In the genomic region with DNA sequence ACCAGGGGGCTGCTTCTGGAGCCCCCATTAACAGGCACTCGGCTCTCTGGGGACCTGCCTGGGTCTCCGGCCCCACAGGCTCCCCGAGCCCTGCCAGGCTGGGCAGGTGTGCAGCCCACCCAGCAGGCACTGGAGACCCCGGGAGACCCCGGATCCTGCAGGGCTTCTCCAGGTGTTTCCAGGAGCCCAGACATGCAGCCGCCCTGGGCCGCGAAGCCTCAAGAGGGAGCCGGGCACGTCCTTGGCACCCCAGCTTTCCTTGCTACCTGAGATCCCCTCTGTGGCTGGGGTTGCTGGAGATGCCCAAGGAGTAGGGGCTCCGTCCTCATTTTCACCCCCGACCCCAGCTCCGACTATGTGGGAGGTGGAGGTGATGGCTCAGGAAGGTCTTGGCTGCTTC, we compare ENCODE assay signal across 15 cellular contexts. TPM values are rescaled to one million over a fixed set of nuclear protein-coding genes. Genes with fewer than 3 reads are reported as not detected.
DNase-seq lines count a peak whose midpoint lies in the region; ATAC-seq, FAIRE-seq and TF ChIP-seq lines count a peak whose summit lies in the region.
"Had no signal": no experiment of that assay in that cellular context is flagged by ENCODE, and none has a peak within 500 bp of the region (broad histone marks: within the 10 kb centered on the region; RNA-seq: fewer than 3 reads in every experiment).

No MANE protein-coding gene starts in this region.

- no peak for TF ChIP-seq POLR2A in A549 (IDR thresholded peaks at IDR 0.05; ENCODE audit: low read length)
- no peak for TF ChIP-seq POLR2A in tibial nerve (IDR thresholded peaks at IDR 0.05)

- no peak overlapping the region for H3K27ac ChIP-seq in A549
- no peak overlapping the region for H3K27ac ChIP-seq in Panc1 (ENCODE audit: low read length)
- H3K27ac ChIP-seq in neuronal stem cell (replicated peaks; ENCODE audit: low read length): no peak overlapping the region
- no peak overlapping the region for H3K27ac ChIP-seq in tibial nerve
- H3K27ac ChIP-seq: PC-9 had no signal

- FAIRE-seq in A549 (lab: Jason Lieb, UNC): no peak
- FAIRE-seq: H54 had no signal

- H2BK12ac ChIP-seq in neuronal stem cell (ENCODE audit: low read length): peak overlapping the region; percentile 47

- no peak overlapping the region for H4K8ac ChIP-seq in neuronal stem cell (ENCODE audit: low read depth, low read length)

- TF ChIP-seq CTCF in A549 (IDR thresholded peaks at IDR 0.05) (no peak), Panc1 (IDR thresholded peaks at IDR 0.05) (no peak), tibial nerve (IDR thresholded peaks at IDR 0.05) (no peak)

- H3K4me3 ChIP-seq in A549: no peak overlapping the region
- no peak overlapping the region for H3K4me3 ChIP-seq in H7 (ENCODE audit: insufficient read depth, low read depth, low read length)
- H3K4me3 ChIP-seq in Panc1 (ENCODE audit: low read depth in 2 of 2, low read length in 2 of 2): no peak overlapping the region
- peak overlapping the region in 1 of 2 donors; percentile 52 for H3K4me3 ChIP-seq in neuronal stem cell (ENCODE audit: low read length in 2 of 2)
- no peak overlapping the region for H3K4me3 ChIP-seq in tibial nerve
- H3K4me3 ChIP-seq: PC-9 had no signal

- H2AFZ ChIP-seq in neuronal stem cell (ENCODE audit: low read length): no peak overlapping the region
- H2AFZ ChIP-seq: PC-9 had no signal

- POLR2A ChIA-PET in A549 (lab: Yijun Ruan, JAX) (no interaction called here), Panc1 (lab: Charles Lee) (no interaction called here)

- intact Hi-C loops in Panc1 (cut with micrococcal nuclease; ENCODE audit: unreplicated experiment): loop anchor here (10.0 kb wide), 1 partner anchor 225 kb away; no protein-coding TSS in a partner anchor

- H3K4me2 ChIP-seq in A549: peak overlapping the region; percentile 43; the same call in 2 of the 3 replicates
- no peak overlapping the region for H3K4me2 ChIP-seq in neuronal stem cell (ENCODE audit: insufficient read depth, low read length, poor library complexity, severe bottlenecking)
- H3K4me2 ChIP-seq: PC-9 had no signal

- CTCF ChIA-PET in A549 (lab: Yijun Ruan, JAX): interaction anchor here (0.5 to 6.5 kb wide), 33 partner anchors 11 to 235 kb away, joined by 3 to 108 read pairs (median 6); a partner anchor contains a TSS
- CTCF ChIA-PET in Panc1 (lab: Charles Lee): interaction anchor here (1.0 to 2.2 kb wide), 6 partner anchors 9 to 230 kb away, joined by 3 to 6 read pairs (median 5); no protein-coding TSS in a partner anchor

- TF ChIP-seq RAD21 in A549 (conservative IDR thresholded peaks at IDR 0.05 in 1 of 2, IDR thresholded peaks at IDR 0.05 in 1 of 2): no peak

- H3K23ac ChIP-seq in neuronal stem cell (ENCODE audit: low read depth, low read length, poor library complexity): no peak overlapping the region

- H2BK120ac ChIP-seq in neuronal stem cell (ENCODE audit: low read depth, low read length): peak overlapping the region; percentile 74

- peak overlapping the region; percentile 95 for H2AK5ac ChIP-seq in neuronal stem cell (ENCODE audit: low read depth, low read length)

- H3K79me1 ChIP-seq in neuronal stem cell (ENCODE audit: low read depth, low read length): no peaks in the 10 kb centered on the region

- WGBS in A549 (ENCODE audit: missing lambda C conversion rate): 33% methylated on average over 4 of the region's 13 CpGs
- no CpG with 5 or more reads among the region's 13 CpGs for WGBS in neuronal stem cell (ENCODE audit: extremely low coverage in 2 of 2, insufficient read length in 2 of 2, insufficient replicate concordance in 1 of 2), 2 donors
- WGBS in tibial nerve, 2 donors: 87% methylated on average over 10 to 11 of the region's 13 CpGs

- no peaks in the 10 kb centered on the region for H3K4me1 ChIP-seq in A549
- H3K4me1 ChIP-seq in Panc1 (ENCODE audit: control insufficient read depth, insufficient read depth, low read length): no peaks in the 10 kb centered on the region; the same call in 1 of the 2 replicates
- H3K4me1 ChIP-seq in neuronal stem cell (ENCODE audit: control insufficient read depth in 2 of 2, insufficient read depth in 1 of 2, low read depth in 1 of 2, low read length in 2 of 2): peaks cover 0 to 9% of the 10 kb centered on the region in 2 donors
- H3K4me1 ChIP-seq in tibial nerve: peaks cover 0 to 9% (median 0%) of the 10 kb centered on the region in 4 donors
- H3K4me1 ChIP-seq: Caco-2 had no signal

- H4K91ac ChIP-seq in neuronal stem cell (ENCODE audit: low read depth, low read length, poor library complexity): no peak overlapping the region

- TF ChIP-seq EP300 in A549 (IDR thresholded peaks at IDR 0.05): no peak
- no peak for TF ChIP-seq EP300 in tibial nerve (IDR thresholded peaks at IDR 0.05)

- no peak overlapping the region for H3K4ac ChIP-seq in neuronal stem cell (ENCODE audit: low read length)

- no peak overlapping the region for H3K9ac ChIP-seq in neuronal stem cell (ENCODE audit: low read depth, low read length, poor library complexity)

- peak; percentile 15 to 28; a peak in 3 of 6 replicates for ATAC-seq in A549
- peak; percentile 3 for ATAC-seq in Panc1
- ATAC-seq: CD8-positive, alpha-beta T cell had no signal

- H3K18ac ChIP-seq in neuronal stem cell (ENCODE audit: low read length): peak overlapping the region; percentile 86

- no peaks in the 10 kb centered on the region for H3K36me3 ChIP-seq in H7 (replicated peaks; ENCODE audit: control insufficient read depth, insufficient read depth, low read length)
- H3K36me3 ChIP-seq in Panc1 (ENCODE audit: control insufficient read depth, insufficient read depth, low read length): no peaks in the 10 kb centered on the region
- H3K36me3 ChIP-seq in neuronal stem cell (replicated peaks in 1 of 2; ENCODE audit: control insufficient read depth in 2 of 2, insufficient read depth in 2 of 2, low read length in 2 of 2): no peaks in the 10 kb centered on the region
- H3K36me3 ChIP-seq in tibial nerve: no peaks in the 10 kb centered on the region

- BruUV-seq in Panc1 (replicated peaks; lab: Mats Ljungman, UMichigan): no TSS peak

- no peaks in the 10 kb centered on the region for H3K27me3 ChIP-seq in H7 (ENCODE audit: control insufficient read depth, insufficient read depth, low read length)
- no peaks in the 10 kb centered on the region for H3K27me3 ChIP-seq in Panc1 (ENCODE audit: control insufficient read depth, insufficient read depth, low read length)
- H3K27me3 ChIP-seq in neuronal stem cell (ENCODE audit: control insufficient read depth in 3 of 3, insufficient read depth in 3 of 3, low read depth in 1 of 3, low read length in 3 of 3): no peaks in the 10 kb centered on the region
- H3K27me3 ChIP-seq in tibial nerve: peaks cover 0 to 10% of the 10 kb centered on the region in 2 donors

- H2BK5ac ChIP-seq in neuronal stem cell (ENCODE audit: low read length): peak overlapping the region; percentile 88

- H3K14ac ChIP-seq in neuronal stem cell (ENCODE audit: low read length): no peak overlapping the region

- H3K9me3 ChIP-seq in A549: no peaks in the 10 kb centered on the region
- H3K9me3 ChIP-seq in Panc1 (ENCODE audit: control insufficient read depth, insufficient read depth, low read depth, low read length): no peaks in the 10 kb centered on the region
- peaks cover 2 to 10% of the 10 kb centered on the region in 2 donors for H3K9me3 ChIP-seq in neuronal stem cell (replicated peaks in 1 of 2; ENCODE audit: control insufficient read depth in 2 of 2, insufficient read depth in 1 of 2, low read depth in 1 of 2, low read length in 2 of 2)
- H3K9me3 ChIP-seq in tibial nerve: peaks cover 0 to 9% (median 0%) of the 10 kb centered on the region in 4 donors
- H3K9me3 ChIP-seq: Caco-2 had no signal

- in situ Hi-C loops in Panc1 (cut with HindIII; ENCODE audit: low pct_unique_long_range_greater_than_20kb, low sequenced_read_pairs): no loop called here

- DNase-seq in A549 (ENCODE audit: low read depth in 1 of 2, low spot score in 1 of 2): no peak
- peak; percentile 76 for DNase-seq in H7
- DNase-seq in Panc1 (ENCODE audit: low read depth, low spot score): no peak
- DNase-seq in neuronal stem cell (ENCODE audit: low spot score): no peak
- DNase-seq in iPS-NIHi7 (ENCODE audit: extremely low spot score): no peak
- DNase-seq in tibial nerve (ENCODE audit: low spot score in 2 of 2): no peak
- DNase-seq in NCI-H128 (lab: John Stamatoyannopoulos, UW; ENCODE audit: unreplicated experiment): no peak
- DNase-seq: NCI-H524 treated with DMSO at 0.1 percent for 48 hours had no signal

- H2BK15ac ChIP-seq in neuronal stem cell (ENCODE audit: low read length): peak overlapping the region; percentile 38

TF ChIP-seq in A549, 52 proteins besides CTCF, POLR2A, EP300 and RAD21 (continues in another document):
- TF ChIP-seq GATA3 (IDR thresholded peaks at IDR 0.05; ENCODE audit: borderline replicate concordance): no peak

RNA-seq across cellular contexts. Expression of a gene that starts 7.7 kb away (rescaled TPM):
- polyA plus RNA-seq in A549 (2011; rRNA removed) (0.01 and 0.11 TPM in 2 replicates), A549 (2017; fragmentation: RNase III; extraction: RNeasy Plus Mini Kit Qiagen cat#74134 plus additional on column Dnase treatment) (0.03 to 0.05 TPM in 2 of 3 replicates, not detected in the other)
- polyA plus RNA-seq in A549 (2012; cell fraction: cytosol; rRNA removed): 0.01 TPM in 1 of 2 replicates, not detected in the other
- 0.01 TPM in 1 of 2 replicates, not detected in the other for polyA plus RNA-seq in A549 (2012; cell fraction: nucleus; rRNA removed)
- not detected in 2 replicates for polyA minus RNA-seq in A549 (2011; rRNA and poly(A)+ RNA removed)
- 0.07 TPM in 1 of 2 replicates, not detected in the other for total RNA-seq in H7 (2014; rRNA removed; shearing (Covaris generic))
- total RNA-seq in Panc1 (2021; ENCODE audit: unreplicated experiment) (0.57 TPM), tibial nerve (1 to 10 TPM in 2 of 4 donors, under 1 TPM in 2; 0.39 to 1.7 (median 1.2) TPM)
- polyA plus RNA-seq in Panc1 (2012; ENCODE audit: insufficient read length): 0.91 TPM
- 0.04 TPM for polyA plus RNA-seq in neuronal stem cell (2013, experiment 1 of 2)
- 0.01 TPM for polyA plus RNA-seq in neuronal stem cell (2013, experiment 2 of 2)
- total RNA-seq: HepG2, HT1080, MCF 10A, PC-9 had no signal

RNA-seq across cellular contexts. Expression of a gene that starts 48.5 kb away (rescaled TPM):
- polyA plus RNA-seq in A549 (2011; rRNA removed) (11.1 and 11.3 TPM in 2 replicates), A549 (2017; fragmentation: RNase III; extraction: RNeasy Plus Mini Kit Qiagen cat#74134 plus additional on column Dnase treatment) (35.9 to 45.2 TPM (median 43.6 TPM) in 3 replicates)
- polyA plus RNA-seq in A549 (2012; cell fraction: cytosol; rRNA removed): 19.8 and 35.4 TPM in 2 replicates
- polyA plus RNA-seq in A549 (2012; cell fraction: nucleus; rRNA removed): 48.5 and 73.3 TPM in 2 replicates
- polyA minus RNA-seq in A549 (2011; rRNA and poly(A)+ RNA removed): 7.9 and 11.2 TPM in 2 replicates
- total RNA-seq in H7 (2014; rRNA removed; shearing (Covaris generic)): 50.2 and 53.5 TPM in 2 replicates
- total RNA-seq in Panc1 (2021; ENCODE audit: unreplicated experiment) (278 TPM), tibial nerve (10 to 100 TPM in 3 of 4 donors, 1 to 10 TPM in 1; 7.2 to 43.2 (median 15.7) TPM)
- 421 TPM for polyA plus RNA-seq in Panc1 (2012; ENCODE audit: insufficient read length)
- polyA plus RNA-seq in neuronal stem cell (2013, experiment 1 of 2): 136 TPM
- 133 TPM for polyA plus RNA-seq in neuronal stem cell (2013, experiment 2 of 2)
